Comparison of ENCODE assay signal across 23 cellular contexts in genomic region chr18:27645929-27646328, GRCh38.
"Had no signal": no experiment of that assay in that cellular context is flagged by ENCODE, and none has a peak within 500 bp of the region (broad histone marks: within the 10 kb centered on the region; RNA-seq: fewer than 3 reads in every experiment).

No MANE protein-coding gene starts in this region.

- H3K9me3 ChIP-seq: gastroesophageal sphincter, heart right ventricle, neutrophil, thyroid gland had no signal

- ATAC-seq: activated CD8-positive, alpha-beta T cell treated with anti-CD3 and anti-CD28 coated beads for 36 hours; activated T-cell treated with anti-CD3 and anti-CD28 coated beads, Interleukin-2, amount 50 U/mL, for 4 hours; gastroesophageal sphincter; heart right ventricle; naive thymus-derived CD8-positive, alpha-beta T cell; stimulated activated naive B cell treated with anti-CD40 and anti-IgM and Interleukin-4, amounts not matched to agents 10 μg/mL and 1 μg/mL and 100 μg/mL, for 72 hours; WTC11 had no signal

- H3K36me3 ChIP-seq: gastroesophageal sphincter, heart right ventricle, neutrophil, thyroid gland had no signal

- FAIRE-seq: islet of Langerhans, TTC549, urothelium cell line had no signal

- DNase-seq: activated CD4-positive, alpha-beta T cell treated with anti-CD3 and anti-CD28 coated beads for 48 hours; activated CD8-positive, alpha-beta T cell treated with anti-CD3 and anti-CD28 coated beads for 36 hours; activated effector memory CD4-positive, alpha-beta T cell treated with anti-CD3 and anti-CD28 coated beads, Interleukin-2, amount 50 U/mL, for 16 hours; activated T-cell treated with anti-CD3 and anti-CD28 coated beads, Interleukin-2, amount 50 U/mL, for 4 hours; amygdala; cerebellar nuclear complex; effector memory CD4-positive, alpha-beta T cell; heart right ventricle; naive thymus-derived CD8-positive, alpha-beta T cell; posterior cingulate gyrus; retina; stimulated activated CD4-positive, alpha-beta T cell treated with anti-CD3 and anti-CD28 coated beads, Interleukin-15, amount 100 ng/mL, for 24 hours; stimulated activated CD4-positive, alpha-beta T cell treated with anti-CD3 and anti-CD28 coated beads, Interleukin-4, amount 100 ng/mL, for 1 hour; stimulated activated naive B cell treated with anti-CD40 and anti-IgM and Interleukin-4, amounts not matched to agents 10 μg/mL and 1 μg/mL and 100 μg/mL, for 72 hours; T-helper 2 cell; thyroid gland had no signal

- H3K4me1 ChIP-seq: gastroesophageal sphincter, heart right ventricle, thyroid gland had no signal

- H3K27me3 ChIP-seq: gastroesophageal sphincter, heart right ventricle, neutrophil, thyroid gland had no signal

- H3K4me3 ChIP-seq: gastroesophageal sphincter, heart right ventricle, lung, thyroid gland had no signal

- H3K27ac ChIP-seq: gastroesophageal sphincter, heart right ventricle, neutrophil, thyroid gland had no signal
